In genomic region chr17:7687072-7687907, GRCh38 we compare ENCODE assay signal across 8 cellular contexts. TPM values are rescaled to one million over a fixed set of nuclear protein-coding genes. Genes with fewer than 3 reads are reported as not detected.
DNase-seq lines count a peak whose midpoint lies in the region; ATAC-seq, FAIRE-seq and TF ChIP-seq lines count a peak whose summit lies in the region.

Gene TP53, minus strand, starts transcription at chr17:7687490. Its CDS starts 10,896 bp downstream, at chr17:7676594.

- H3K27ac ChIP-seq in skin epidermis: peak within 1 kb of the TSS; percentile 81 to 99 (median 95)

- peak within 1 kb of the TSS; percentile 75 for H3K4me3 ChIP-seq in WI38 (ENCODE audit: low read depth, low read length)
- peak within 1 kb of the TSS; percentile 59 for H3K4me3 ChIP-seq in bronchial epithelial cell (ENCODE audit: low read depth, low read length)
- peak within 1 kb of the TSS; percentile 72 to 96 (median 90) for H3K4me3 ChIP-seq in skin epidermis

- H3K27me3 ChIP-seq in bronchial epithelial cell (ENCODE audit: control insufficient read depth, insufficient read depth, low read length): no peaks in the 10 kb centered on the region

- ATAC-seq in HG02943 (IDR thresholded peaks at IDR 0.05; ENCODE audit: low read depth, unreplicated experiment): peak; percentile 43

- peak; percentile 67 for DNase-seq in DMS 273 treated with DMSO at 0.1 percent for 48 hours (lab: John Stamatoyannopoulos, UW)
- DNase-seq in NCI-H226: peak; percentile 85
- DNase-seq in bronchial epithelial cell (ENCODE audit: low read depth): peak; percentile 87
- peak; percentile 74 for DNase-seq in iPS-NIHi11 (ENCODE audit: low spot score)
- DNase-seq in OCI-M2 (lab: John Stamatoyannopoulos, UW; ENCODE audit: unreplicated experiment): no peak

- peaks cover 1% of the 10 kb centered on the region for H3K36me3 ChIP-seq in bronchial epithelial cell (ENCODE audit: control insufficient read depth, insufficient read depth, low read length)

- no peak for FAIRE-seq in bronchial epithelial cell (lab: Jason Lieb, UNC)

- TF ChIP-seq CTCF in WI38 (IDR thresholded peaks at IDR 0.05; ENCODE audit: low read depth, low read length) (no peak), bronchial epithelial cell (IDR thresholded peaks at IDR 0.05; ENCODE audit: insufficient read depth, low read length, severe bottlenecking) (no peak)

RNA-seq across cellular contexts. Expression of gene TP53, which starts in this region (rescaled TPM):
- total RNA-seq in bronchial epithelial cell: 9.2 and 15.1 TPM in 2 replicates
